Comparison of ENCODE assay signal across 1 cellular context in genomic region chr5:93589812-93590215, GRCh38.
TF ChIP-seq lines count a peak whose summit lies in the region.

No MANE protein-coding gene starts in this region.

TF ChIP-seq in WTC11, 78 proteins besides CTCF, POLR2A, EP300 and RAD21 (continued from another document):
- TF ChIP-seq, protein P1, sequence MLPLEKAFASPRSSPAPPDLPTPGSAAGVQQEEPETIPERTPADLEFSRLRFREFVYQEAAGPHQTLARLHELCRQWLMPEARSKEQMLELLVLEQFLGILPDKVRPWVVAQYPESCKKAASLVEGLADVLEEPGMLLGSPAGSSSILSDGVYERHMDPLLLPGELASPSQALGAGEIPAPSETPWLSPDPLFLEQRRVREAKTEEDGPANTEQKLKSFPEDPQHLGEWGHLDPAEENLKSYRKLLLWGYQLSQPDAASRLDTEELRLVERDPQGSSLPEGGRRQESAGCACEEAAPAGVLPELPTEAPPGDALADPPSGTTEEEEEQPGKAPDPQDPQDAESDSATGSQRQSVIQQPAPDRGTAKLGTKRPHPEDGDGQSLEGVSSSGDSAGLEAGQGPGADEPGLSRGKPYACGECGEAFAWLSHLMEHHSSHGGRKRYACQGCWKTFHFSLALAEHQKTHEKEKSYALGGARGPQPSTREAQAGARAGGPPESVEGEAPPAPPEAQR (CRISPR knock-in tag; IDR thresholded peaks at IDR 0.05), result no peak
- TF ChIP-seq ATF1 (CRISPR knock-in tag; IDR thresholded peaks at IDR 0.05) (no peak), ZNF219 (CRISPR knock-in tag; IDR thresholded peaks at IDR 0.05; ENCODE audit: borderline replicate concordance) (no peak), ZBTB21 (CRISPR knock-in tag; IDR thresholded peaks at IDR 0.05; ENCODE audit: borderline replicate concordance) (no peak), GTF2I (CRISPR knock-in tag; conservative IDR thresholded peaks at IDR 0.05) (no peak), ZNF671 (CRISPR knock-in tag; IDR thresholded peaks at IDR 0.05) (no peak), GRHL2 (CRISPR knock-in tag; IDR thresholded peaks at IDR 0.05; ENCODE audit: insufficient replicate concordance, severe bottlenecking) (no peak)
- TF ChIP-seq, protein P2, sequence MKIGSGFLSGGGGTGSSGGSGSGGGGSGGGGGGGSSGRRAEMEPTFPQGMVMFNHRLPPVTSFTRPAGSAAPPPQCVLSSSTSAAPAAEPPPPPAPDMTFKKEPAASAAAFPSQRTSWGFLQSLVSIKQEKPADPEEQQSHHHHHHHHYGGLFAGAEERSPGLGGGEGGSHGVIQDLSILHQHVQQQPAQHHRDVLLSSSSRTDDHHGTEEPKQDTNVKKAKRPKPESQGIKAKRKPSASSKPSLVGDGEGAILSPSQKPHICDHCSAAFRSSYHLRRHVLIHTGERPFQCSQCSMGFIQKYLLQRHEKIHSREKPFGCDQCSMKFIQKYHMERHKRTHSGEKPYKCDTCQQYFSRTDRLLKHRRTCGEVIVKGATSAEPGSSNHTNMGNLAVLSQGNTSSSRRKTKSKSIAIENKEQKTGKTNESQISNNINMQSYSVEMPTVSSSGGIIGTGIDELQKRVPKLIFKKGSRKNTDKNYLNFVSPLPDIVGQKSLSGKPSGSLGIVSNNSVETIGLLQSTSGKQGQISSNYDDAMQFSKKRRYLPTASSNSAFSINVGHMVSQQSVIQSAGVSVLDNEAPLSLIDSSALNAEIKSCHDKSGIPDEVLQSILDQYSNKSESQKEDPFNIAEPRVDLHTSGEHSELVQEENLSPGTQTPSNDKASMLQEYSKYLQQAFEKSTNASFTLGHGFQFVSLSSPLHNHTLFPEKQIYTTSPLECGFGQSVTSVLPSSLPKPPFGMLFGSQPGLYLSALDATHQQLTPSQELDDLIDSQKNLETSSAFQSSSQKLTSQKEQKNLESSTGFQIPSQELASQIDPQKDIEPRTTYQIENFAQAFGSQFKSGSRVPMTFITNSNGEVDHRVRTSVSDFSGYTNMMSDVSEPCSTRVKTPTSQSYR (CRISPR knock-in tag; IDR thresholded peaks at IDR 0.05), result no peak
